ENCODE assay signal across 16 cellular contexts in the genomic region with DNA sequence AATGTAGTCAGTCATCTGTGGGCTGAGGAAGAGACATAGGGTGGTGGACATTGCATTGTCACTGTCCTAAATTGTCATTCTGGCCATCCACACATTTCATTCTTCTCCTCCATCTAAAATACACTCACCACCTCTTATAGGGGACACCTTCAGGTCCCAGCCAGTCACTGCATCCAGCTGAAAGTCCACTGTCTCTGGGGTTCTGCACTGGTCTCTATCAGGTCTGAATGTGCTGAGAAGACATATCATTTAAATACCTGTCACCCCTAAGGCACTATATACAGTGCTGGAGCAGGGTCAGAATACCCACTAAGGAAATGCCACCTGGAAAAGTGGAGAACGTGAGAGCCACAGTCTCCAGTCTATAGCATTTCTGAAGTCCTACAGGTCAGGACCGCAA. TPM values are rescaled to one million over a fixed set of nuclear protein-coding genes. Genes with fewer than 3 reads are reported as not detected.
DNase-seq lines count a peak whose midpoint lies in the region; ATAC-seq and TF ChIP-seq lines count a peak whose summit lies in the region.
"Had no signal": no experiment of that assay in that cellular context is flagged by ENCODE, and none has a peak within 500 bp of the region (broad histone marks: within the 10 kb centered on the region; RNA-seq: fewer than 3 reads in every experiment).

No MANE protein-coding gene starts in this region.

- TF ChIP-seq CTCF in right atrium auricular region (IDR thresholded peaks at IDR 0.05) = no peak
- 0 out of 2 replicates have a peak, but pooled peaks have one; percentile 18 for TF ChIP-seq CTCF in WERI-Rb-1 (IDR thresholded peaks at IDR 0.05; ENCODE audit: low read depth, low read length)
- no peak for TF ChIP-seq CTCF in foreskin keratinocyte (conservative IDR thresholded peaks at IDR 0.05)
- TF ChIP-seq CTCF in type B pancreatic cell (conservative IDR thresholded peaks at IDR 0.05) = no peak
- no peak for TF ChIP-seq CTCF in Calu3 (IDR thresholded peaks at IDR 0.05; ENCODE audit: unreplicated experiment)

- H3K36me3 ChIP-seq in right atrium auricular region = no peaks in the 10 kb centered on the region
- no peaks in the 10 kb centered on the region for H3K36me3 ChIP-seq in WERI-Rb-1
- H3K36me3 ChIP-seq: SJCRH30 had no signal

- ATAC-seq in left cardiac atrium (no peak), foreskin keratinocyte (peak; percentile 42), GM18870 (IDR thresholded peaks at IDR 0.05; ENCODE audit: unreplicated experiment) (no peak)

- no peaks in the 10 kb centered on the region for H3K9me3 ChIP-seq in right atrium auricular region
- no peaks in the 10 kb centered on the region for H3K9me3 ChIP-seq in WERI-Rb-1 (ENCODE audit: severe bottlenecking)
- H3K9me3 ChIP-seq: SJCRH30 had no signal

- BruUV-seq in Calu3 (replicated peaks; lab: Mats Ljungman, UMichigan) = no TSS peak

- H3K4me3 Mint-ChIP-seq in type B pancreatic cell (no peak overlapping the region), Calu3 (ENCODE audit: low read depth, unreplicated experiment) (no peak overlapping the region)
- H3K4me3 Mint-ChIP-seq: CD4-positive, CD25-positive, alpha-beta regulatory T cell had no signal

- DNase-seq in right atrium auricular region (ENCODE audit: low spot score) = peak; percentile 38
- no peak for DNase-seq in left cardiac atrium
- DNase-seq in WERI-Rb-1 = no peak
- no peak for DNase-seq in foreskin keratinocyte
- DNase-seq in type B pancreatic cell (ENCODE audit: extremely low spot score, unreplicated experiment) = peak; percentile 32
- no peak for DNase-seq in T-helper 1 cell
- DNase-seq in Calu3 = no peak
- DNase-seq: CD4-positive, CD25-positive, alpha-beta regulatory T cell; H7; IMR-90; NCI-H1436; NCI-H2081; NCI-H510A treated with DMSO at 0.1 percent for 48 hours; RPMI8226; SJCRH30 had no signal

- intact Hi-C loops in left cardiac atrium (cut with DNase I) = no loop called here
- intact Hi-C loops in Calu3 (cut with micrococcal nuclease; ENCODE audit: unreplicated experiment) = no loop called here

- CTCF ChIA-PET in Calu3 (lab: Charles Lee) = no interaction called here

- H3K27ac Mint-ChIP-seq in type B pancreatic cell (no peak overlapping the region), Calu3 (ENCODE audit: unreplicated experiment) (no peak overlapping the region)

- H3K4me1 Mint-ChIP-seq in type B pancreatic cell (ENCODE audit: unreplicated experiment) (no peaks in the 10 kb centered on the region), Calu3 (ENCODE audit: low read depth, unreplicated experiment) (no peaks in the 10 kb centered on the region)
- H3K4me1 Mint-ChIP-seq: CD4-positive, CD25-positive, alpha-beta regulatory T cell had no signal

- H3K9me3 Mint-ChIP-seq in type B pancreatic cell (no peaks in the 10 kb centered on the region), Calu3 (ENCODE audit: low read depth, unreplicated experiment) (no peaks in the 10 kb centered on the region)

- H3K36me3 Mint-ChIP-seq in type B pancreatic cell (no peaks in the 10 kb centered on the region), Calu3 (ENCODE audit: insufficient read depth, unreplicated experiment) (no peaks in the 10 kb centered on the region)

- H3K4me3 ChIP-seq in right atrium auricular region (no peak overlapping the region), WERI-Rb-1 (ENCODE audit: low read depth, low read length) (no peak overlapping the region)
- H3K4me3 ChIP-seq: SJCRH30 had no signal

- no peaks in the 10 kb centered on the region for H3K27me3 ChIP-seq in right atrium auricular region
- H3K27me3 ChIP-seq in WERI-Rb-1 (ENCODE audit: insufficient read depth, low read depth, severe bottlenecking) = no peaks in the 10 kb centered on the region
- peaks cover 26% of the 10 kb centered on the region for H3K27me3 ChIP-seq in foreskin keratinocyte

- H3K4me1 ChIP-seq in right atrium auricular region = no peaks in the 10 kb centered on the region
- H3K4me1 ChIP-seq in foreskin keratinocyte = no peaks in the 10 kb centered on the region
- H3K4me1 ChIP-seq: SJCRH30 had no signal

- peaks cover 11% of the 10 kb centered on the region for H3K27me3 Mint-ChIP-seq in type B pancreatic cell
- peaks cover 68% of the 10 kb centered on the region for H3K27me3 Mint-ChIP-seq in Calu3 (ENCODE audit: unreplicated experiment)

- no peak overlapping the region for H3K27ac ChIP-seq in right atrium auricular region
- H3K27ac ChIP-seq in WERI-Rb-1 = no peak overlapping the region
- no peak overlapping the region for H3K27ac ChIP-seq in foreskin keratinocyte
- H3K27ac ChIP-seq: SJCRH30 had no signal

RNA-seq across cellular contexts. Expression of gene SH2D4B, which starts 29.6 kb away (rescaled TPM):
- total RNA-seq in right atrium auricular region = under 1 TPM in 1 of 2 donors, not detected in 1; 0.12 TPM
- total RNA-seq in left cardiac atrium = under 1 TPM in 1 of 2 donors, not detected in 1; 0.05 TPM
- not detected in 2 replicates for total RNA-seq in foreskin keratinocyte
- 0.02 TPM in 1 of 2 replicates, not detected in the other for polyA plus RNA-seq in foreskin keratinocyte
- 0.07 and 0.10 TPM in 2 replicates for total RNA-seq in type B pancreatic cell (ENCODE audit: low replicate concordance)
- 0.24 TPM in 1 of 2 replicates, not detected in the other for total RNA-seq in Calu3 (2022)
- total RNA-seq: H7, IMR-90, SJCRH30 had no signal
- polyA plus RNA-seq: CD4-positive, CD25-positive, alpha-beta regulatory T cell; IMR-90 had no signal

Comparison
In these comparisons a context has a peak if more than half of its experiments do, and no peak if none do; other contexts are left out.
1. DNase-seq: peak in right atrium auricular region (single experiment) and type B pancreatic cell (single experiment); none in left cardiac atrium (single experiment), WERI-Rb-1 (single experiment), foreskin keratinocyte (0 of 2), T-helper 1 cell (0 of 5) and Calu3 (single experiment).